10 cellular contexts compared by ENCODE assay signal in genomic region chr7:85184599-85185354, GRCh38. TPM values are rescaled to one million over a fixed set of nuclear protein-coding genes. Genes with fewer than 3 reads are reported as not detected.
DNase-seq lines count a peak whose midpoint lies in the region; ATAC-seq and TF ChIP-seq lines count a peak whose summit lies in the region.
"Had no signal": no experiment of that assay in that cellular context is flagged by ENCODE, and none has a peak within 500 bp of the region (broad histone marks: within the 10 kb centered on the region; RNA-seq: fewer than 3 reads in every experiment).

No MANE protein-coding gene starts in this region.

- H3K27ac ChIP-seq in ACC112 (ENCODE audit: low read depth, low read length) = no peak overlapping the region

- H3K4me1 ChIP-seq in ACC112 (ENCODE audit: control insufficient read depth, insufficient read depth, low read length, unreplicated experiment) = no peaks in the 10 kb centered on the region

- peaks cover 0 to 12% of the 10 kb centered on the region in 2 donors for H3K36me3 Mint-ChIP-seq in naive B cell

- H3K27ac Mint-ChIP-seq in naive B cell = peak overlapping the region in 1 of 6 donors; percentile 64

- no peaks in the 10 kb centered on the region for H3K79me2 ChIP-seq in ACC112 (ENCODE audit: control insufficient read depth, insufficient read depth, low read length, unreplicated experiment)

- H2AFZ ChIP-seq in ACC112 (ENCODE audit: low read length, unreplicated experiment) = peak overlapping the region; percentile 99

- peak overlapping the region; percentile 89 for H3K4me3 ChIP-seq in ACC112 (ENCODE audit: low read depth, low read length)
- peak overlapping the region; percentile 61 for H3K4me3 ChIP-seq in epithelial cell of proximal tubule (ENCODE audit: low read depth, low read length)
- H3K4me3 ChIP-seq: lung had no signal

- peaks cover 16 to 29% (median 26%) of the 10 kb centered on the region in 3 donors for H3K4me1 Mint-ChIP-seq in naive B cell

- no peaks in the 10 kb centered on the region for H3K27me3 ChIP-seq in ACC112 (ENCODE audit: insufficient read depth, low read length)

- no peak for TF ChIP-seq CTCF in epithelial cell of proximal tubule (conservative IDR thresholded peaks at IDR 0.05; ENCODE audit: low read depth, low read length)

- H3K9me3 Mint-ChIP-seq in naive B cell = peaks cover 0 to 12% (median 6%) of the 10 kb centered on the region in 7 donors

- peak overlapping the region; percentile 84 to 94 (median 92) for H3K4me3 Mint-ChIP-seq in naive B cell

- DNase-seq in NCI-H1105 treated with DMSO at 0.1 percent for 48 hours (lab: John Stamatoyannopoulos, UW) = peak; percentile 24
- no peak for DNase-seq in epithelial cell of proximal tubule (ENCODE audit: low read depth)
- no peak for DNase-seq in naive B cell
- DNase-seq in RPMI8226 = no peak
- DNase-seq in stimulated activated CD4-positive, alpha-beta T cell treated with anti-CD3 and anti-CD28 coated beads, Interleukin-12 subunit alpha, Interleukin-12 subunit beta, amount 100 ng/mL, for 4 hours = no peak
- DNase-seq: T-helper 2 cell had no signal

- no peak for ATAC-seq in naive B cell (ENCODE audit: low read depth in 2 of 2)
- ATAC-seq in GM19395 (IDR thresholded peaks at IDR 0.05; ENCODE audit: unreplicated experiment) = no peak
- ATAC-seq in GM21529 (IDR thresholded peaks at IDR 0.05; ENCODE audit: unreplicated experiment) = no peak

- H3K36me3 ChIP-seq in ACC112 (ENCODE audit: insufficient read depth, low read length) = no peaks in the 10 kb centered on the region

- H3K27me3 Mint-ChIP-seq in naive B cell = peaks cover 14 to 34% (median 29%) of the 10 kb centered on the region in 3 donors

RNA-seq across cellular contexts. Expression of gene SEMA3D, which starts 2.1 kb away (rescaled TPM):
- total RNA-seq in epithelial cell of proximal tubule = 0.35 and 0.94 TPM in 2 replicates
- polyA plus RNA-seq in naive B cell (ENCODE audit: low read depth in 6 of 6) = 1 to 10 TPM in 2 of 6 donors, under 1 TPM in 3, not detected in 1; 0.29 to 1.9 (median 0.99) TPM
